ENCODE assay signal across 8 cellular contexts in the genomic region with DNA sequence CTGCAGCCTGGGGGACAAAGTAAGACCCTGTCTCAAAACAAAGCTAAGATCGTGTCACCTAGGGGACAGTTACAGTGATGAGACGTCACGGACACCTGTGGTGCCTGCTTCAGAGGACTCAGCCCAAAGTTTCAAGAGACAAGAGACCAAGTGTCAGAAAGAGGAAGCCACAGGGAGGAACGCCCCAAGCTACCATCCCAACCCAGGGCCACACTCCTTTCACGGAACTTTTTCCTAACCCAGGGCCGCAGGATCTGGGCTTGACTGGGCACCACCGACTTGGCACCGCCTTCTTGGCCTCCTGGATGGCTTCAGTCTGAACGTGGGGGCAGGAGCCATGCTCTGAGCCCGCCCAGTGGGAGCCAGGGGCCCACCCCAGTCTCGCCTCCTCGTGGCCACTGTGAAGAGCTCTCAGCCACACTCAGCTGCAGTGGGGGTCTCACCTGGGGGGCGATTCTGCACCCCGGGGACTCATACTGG. TPM values are rescaled to one million over a fixed set of nuclear protein-coding genes. Genes with fewer than 3 reads are reported as not detected.
DNase-seq lines count a peak whose midpoint lies in the region; ATAC-seq, FAIRE-seq and TF ChIP-seq lines count a peak whose summit lies in the region.

No MANE protein-coding gene starts in this region.

- DNase-seq in GM12864 (ENCODE audit: low read depth) (no peak), HTR-8/SVneo (ENCODE audit: insufficient read length, low spot score) (no peak), KG1 (lab: John Stamatoyannopoulos, UW) (no peak), NCI-H510A (lab: John Stamatoyannopoulos, UW) (no peak)
- no peak for DNase-seq in activated T-cell treated with anti-CD3 and anti-CD28 coated beads, Interleukin-2, amount 50 U/mL, for 4 hours
- no peak for DNase-seq in natural killer cell treated with Interleukin-12 subunit alpha and Interleukin-12 subunit beta and Interleukin-15 and Interleukin-18, amount 100 ng/mL, for 72 hours (ENCODE audit: low spot score)

- peak; percentile 27 for ATAC-seq in HG03159 (IDR thresholded peaks at IDR 0.05; ENCODE audit: unreplicated experiment)
- no peak for ATAC-seq in activated T-cell treated with anti-CD3 and anti-CD28 coated beads, Interleukin-2, amount 50 U/mL, for 4 hours
- ATAC-seq in natural killer cell treated with Interleukin-12 subunit alpha and Interleukin-12 subunit beta and Interleukin-15 and Interleukin-18, amount 100 ng/mL, for 72 hours, result no peak
- ATAC-seq in GM19351 (IDR thresholded peaks at IDR 0.05; ENCODE audit: unreplicated experiment), result no peak

- peak; percentile 45 for TF ChIP-seq CTCF in GM12864 (IDR thresholded peaks at IDR 0.05; ENCODE audit: low read depth, low read length, missing control alignments)

- H3K4me3 ChIP-seq in GM12864 (ENCODE audit: low read depth, low read length), result no peak overlapping the region; the same call in none of the 2 replicates

- FAIRE-seq in HTR-8/SVneo (lab: Jason Lieb, UNC), result no peak

- H3K27ac Mint-ChIP-seq in natural killer cell treated with Interleukin-12 subunit alpha and Interleukin-12 subunit beta and Interleukin-15 and Interleukin-18, amount 100 ng/mL, for 72 hours, result peak overlapping the region; percentile 94 to 99

- peaks cover 5% of the 10 kb centered on the region for H3K36me3 Mint-ChIP-seq in activated T-cell treated with anti-CD3 and anti-CD28 coated beads, Interleukin-2, amount 50 U/mL, for 4 hours (ENCODE audit: insufficient read depth)
- H3K36me3 Mint-ChIP-seq in natural killer cell treated with Interleukin-12 subunit alpha and Interleukin-12 subunit beta and Interleukin-15 and Interleukin-18, amount 100 ng/mL, for 72 hours, result peaks cover 11% of the 10 kb centered on the region

- no peaks in the 10 kb centered on the region for H3K9me3 Mint-ChIP-seq in activated T-cell treated with anti-CD3 and anti-CD28 coated beads, Interleukin-2, amount 50 U/mL, for 4 hours
- H3K9me3 Mint-ChIP-seq in natural killer cell treated with Interleukin-12 subunit alpha and Interleukin-12 subunit beta and Interleukin-15 and Interleukin-18, amount 100 ng/mL, for 72 hours, result no peaks in the 10 kb centered on the region

- H3K4me1 Mint-ChIP-seq in activated T-cell treated with anti-CD3 and anti-CD28 coated beads, Interleukin-2, amount 50 U/mL, for 4 hours (ENCODE audit: low read depth), result peaks cover 65% of the 10 kb centered on the region
- H3K4me1 Mint-ChIP-seq in natural killer cell treated with Interleukin-12 subunit alpha and Interleukin-12 subunit beta and Interleukin-15 and Interleukin-18, amount 100 ng/mL, for 72 hours (ENCODE audit: low read depth in 2 of 2), result peaks cover 60 to 63% of the 10 kb centered on the region in 2 donors

- no peaks in the 10 kb centered on the region for H3K27me3 Mint-ChIP-seq in activated T-cell treated with anti-CD3 and anti-CD28 coated beads, Interleukin-2, amount 50 U/mL, for 4 hours (ENCODE audit: low read depth)
- H3K27me3 Mint-ChIP-seq in natural killer cell treated with Interleukin-12 subunit alpha and Interleukin-12 subunit beta and Interleukin-15 and Interleukin-18, amount 100 ng/mL, for 72 hours, result no peaks in the 10 kb centered on the region

- peak overlapping the region; percentile 67 for H3K4me3 Mint-ChIP-seq in activated T-cell treated with anti-CD3 and anti-CD28 coated beads, Interleukin-2, amount 50 U/mL, for 4 hours
- peak overlapping the region; percentile 75 for H3K4me3 Mint-ChIP-seq in natural killer cell treated with Interleukin-12 subunit alpha and Interleukin-12 subunit beta and Interleukin-15 and Interleukin-18, amount 100 ng/mL, for 72 hours

RNA-seq across cellular contexts. Expression of a gene that starts 8.5 kb away (rescaled TPM):
- total RNA-seq in activated T-cell treated with anti-CD3 and anti-CD28 coated beads, Interleukin-2, amount 50 U/mL, for 4 hours, result 100 to 1,000 TPM; 128 to 137 (median 137) TPM
- total RNA-seq in natural killer cell treated with Interleukin-12 subunit alpha and Interleukin-12 subunit beta and Interleukin-15 and Interleukin-18, amount 100 ng/mL, for 72 hours, result 100 to 1,000 TPM; 180 to 212 TPM

RNA-seq across cellular contexts. Expression of a gene that starts 9.1 kb away (rescaled TPM):
- 1 to 10 TPM; 3.4 to 4.6 (median 4.2) TPM for total RNA-seq in activated T-cell treated with anti-CD3 and anti-CD28 coated beads, Interleukin-2, amount 50 U/mL, for 4 hours
- 1 to 10 TPM; 5.7 to 5.9 TPM for total RNA-seq in natural killer cell treated with Interleukin-12 subunit alpha and Interleukin-12 subunit beta and Interleukin-15 and Interleukin-18, amount 100 ng/mL, for 72 hours

RNA-seq across cellular contexts. Expression of a gene that starts 36.6 kb away (rescaled TPM):
- 100 to 1,000 TPM; 122 to 130 (median 128) TPM for total RNA-seq in activated T-cell treated with anti-CD3 and anti-CD28 coated beads, Interleukin-2, amount 50 U/mL, for 4 hours
- total RNA-seq in natural killer cell treated with Interleukin-12 subunit alpha and Interleukin-12 subunit beta and Interleukin-15 and Interleukin-18, amount 100 ng/mL, for 72 hours, result 100 to 1,000 TPM; 303 to 308 TPM
